17 cellular contexts compared by ENCODE assay signal in genomic region chr7:150431839-150432658, GRCh38. TPM values are rescaled to one million over a fixed set of nuclear protein-coding genes. Genes with fewer than 3 reads are reported as not detected.
"Had no signal": no experiment of that assay in that cellular context is flagged by ENCODE, and none has a peak within 500 bp of the region (broad histone marks: within the 10 kb centered on the region; RNA-seq: fewer than 3 reads in every experiment).

No MANE protein-coding gene starts in this region.

- H3K9me3 ChIP-seq: breast epithelium, heart right ventricle, neutrophil, tibial artery, vagina had no signal

- H3K4me1 Mint-ChIP-seq: mesothelial cell of epicardium had no signal

- H3K4me3 Mint-ChIP-seq: mesothelial cell of epicardium had no signal

- H3K36me3 Mint-ChIP-seq: mesothelial cell of epicardium had no signal

- H3K27me3 ChIP-seq: breast epithelium, vagina had no signal

- H3K27ac ChIP-seq: breast epithelium, heart right ventricle, neutrophil, tibial artery, vagina had no signal

- H3K36me3 ChIP-seq: breast epithelium, heart right ventricle, neutrophil, tibial artery, vagina had no signal

- ATAC-seq: heart right ventricle, left ventricle myocardium superior, SK-N-SH treated with all-trans-retinoic acid at 6 μM for 48 hours had no signal

- H3K9me3 Mint-ChIP-seq: mesothelial cell of epicardium had no signal

- H3K27ac Mint-ChIP-seq: mesothelial cell of epicardium had no signal

- H3K4me3 ChIP-seq: breast epithelium, heart right ventricle, tibial artery, vagina had no signal

- DNase-seq: activated CD4-positive, CD25-positive, alpha-beta regulatory T cell; aorta; effector CD4-positive, alpha-beta T cell; heart right ventricle; left ventricle myocardium superior; posterior cingulate gyrus; right cardiac atrium; small intestine; tibial artery had no signal

RNA-seq across cellular contexts. Expression of gene GIMAP8, which starts 18.4 kb away (rescaled TPM):
- total RNA-seq: kidney epithelial cell, mesothelial cell of epicardium, myocyte had no signal
- polyA plus RNA-seq: fibroblast of lung had no signal
